15 cellular contexts compared by ENCODE assay signal in the genomic region with DNA sequence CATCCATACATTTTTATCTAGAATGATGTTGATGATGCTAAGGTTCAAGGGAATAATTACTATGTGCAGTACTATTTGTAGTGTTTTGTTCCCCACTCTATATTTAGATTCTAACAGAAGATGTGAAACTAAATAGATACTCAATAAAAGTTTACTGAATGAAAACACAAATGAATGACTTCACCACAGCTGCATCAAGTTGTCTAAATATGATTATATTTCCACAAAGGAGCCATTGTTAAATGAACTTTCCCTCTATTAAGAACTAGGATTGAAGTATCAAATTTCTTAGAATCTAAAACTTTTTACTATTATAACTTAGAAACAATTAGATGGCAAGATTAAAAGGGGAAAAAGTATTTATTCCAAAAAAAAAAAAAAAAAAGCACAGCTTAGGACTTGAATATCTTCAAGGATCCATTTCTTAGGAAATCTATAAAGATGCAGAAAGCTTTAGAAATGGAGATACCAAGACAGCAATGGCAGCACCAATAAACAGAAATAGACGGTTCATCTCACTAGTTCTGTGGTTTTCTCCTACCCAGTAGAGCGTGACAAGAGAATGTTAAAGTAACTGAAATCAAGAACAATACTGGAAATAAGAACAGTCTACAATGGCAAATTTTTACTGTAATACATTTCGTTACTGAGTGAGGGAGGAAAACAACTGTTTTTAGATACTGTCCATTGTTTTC.
DNase-seq lines count a peak whose midpoint lies in the region; ATAC-seq, FAIRE-seq and TF ChIP-seq lines count a peak whose summit lies in the region.
"Had no signal": no experiment of that assay in that cellular context is flagged by ENCODE, and none has a peak within 500 bp of the region (broad histone marks: within the 10 kb centered on the region; RNA-seq: fewer than 3 reads in every experiment).

No MANE protein-coding gene starts in this region.

- H3K27ac ChIP-seq in endodermal cell (ENCODE audit: low read depth, low read length) (no peak overlapping the region), HepG2 (ENCODE audit: extremely low read length, insufficient read depth, low read length) (no peak overlapping the region)
- H3K27ac ChIP-seq: tibial artery had no signal

- DNase-seq in GM18507 (ENCODE audit: extremely low spot score, insufficient read length, low read depth): no peak
- DNase-seq in fibroblast of peridontal ligament (ENCODE audit: extremely low read depth): peak; percentile 66
- no peak for DNase-seq in endodermal cell
- no peak for DNase-seq in NCI-H2171 treated with DMSO at 0.1 percent for 48 hours (lab: John Stamatoyannopoulos, UW)
- DNase-seq in HepG2 (ENCODE audit: low spot score): no peak
- DNase-seq in DMS 273 (lab: John Stamatoyannopoulos, UW; ENCODE audit: unreplicated experiment): no peak
- DNase-seq: DMS153, NCI-H1105 treated with DMSO at 0.1 percent for 48 hours, tibial artery had no signal

- H2AFZ ChIP-seq in HepG2 (ENCODE audit: low read length): no peak overlapping the region

- H3K9me3 Mint-ChIP-seq in endodermal cell: no peaks in the 10 kb centered on the region

- FAIRE-seq in GM18507 (lab: Jason Lieb, UNC) (peak; percentile 98), HepG2 (lab: Jason Lieb, UNC) (no peak)
- FAIRE-seq: bronchial epithelial cell, frontal cortex had no signal

- no peak overlapping the region for H3K4me3 ChIP-seq in endodermal cell (ENCODE audit: low read length)
- no peak overlapping the region for H3K4me3 ChIP-seq in HepG2 (replicated peaks in 1 of 3; ENCODE audit: insufficient read depth in 1 of 3, low read depth in 2 of 3, low read length in 3 of 3)
- H3K4me3 ChIP-seq: tibial artery had no signal

- no peak overlapping the region for H3K9ac ChIP-seq in endodermal cell (ENCODE audit: extremely low read depth, low read length, poor library complexity, severe bottlenecking)
- no peak overlapping the region for H3K9ac ChIP-seq in HepG2 (ENCODE audit: insufficient read depth, low read depth, low read length)

- no peak for TF ChIP-seq POLR2A in HepG2 (IDR thresholded peaks at IDR 0.05; ENCODE audit: insufficient read depth in 1 of 2, low read depth in 2 of 2, low read length in 2 of 2)

- no peak overlapping the region for H3K27ac Mint-ChIP-seq in endodermal cell

- H4K20me1 ChIP-seq in HepG2 (ENCODE audit: insufficient read depth, low read length): no peaks in the 10 kb centered on the region

- H3K36me3 ChIP-seq in endodermal cell (ENCODE audit: control insufficient read depth, insufficient read depth, low read length) (no peaks in the 10 kb centered on the region), HepG2 (replicated peaks in 1 of 2; ENCODE audit: control insufficient read depth in 1 of 2, insufficient read depth in 2 of 2, low read length in 2 of 2) (no peaks in the 10 kb centered on the region)
- H3K36me3 ChIP-seq: tibial artery had no signal

- H3K27me3 Mint-ChIP-seq in endodermal cell (ENCODE audit: insufficient read depth): no peaks in the 10 kb centered on the region

- TF ChIP-seq RAD21 in HepG2 (CRISPR knock-in tag; IDR thresholded peaks at IDR 0.05): no peak

- H3K4me1 ChIP-seq in endodermal cell (ENCODE audit: control insufficient read depth, insufficient read depth, low read length) (no peaks in the 10 kb centered on the region), HepG2 (ENCODE audit: insufficient read depth, low read length) (no peaks in the 10 kb centered on the region)

- 91 to 92% methylated on average over 3 of the region's 3 CpGs for WGBS in endodermal cell (ENCODE audit: insufficient coverage in 1 of 2, insufficient read length in 1 of 2), 2 experiments
- WGBS in HepG2 (ENCODE audit: low lambda C conversion rate): 21% methylated on average over 3 of the region's 3 CpGs

- H3K36me3 Mint-ChIP-seq in endodermal cell (ENCODE audit: low read depth): no peaks in the 10 kb centered on the region

- peaks cover 4% of the 10 kb centered on the region for H3K27me3 ChIP-seq in endodermal cell (ENCODE audit: control insufficient read depth, insufficient read depth, low read length, poor library complexity, severe bottlenecking)
- H3K27me3 ChIP-seq in HepG2 (ENCODE audit: control insufficient read depth in 1 of 2, insufficient read depth in 2 of 2, low read length in 2 of 2): no peaks in the 10 kb centered on the region
- H3K27me3 ChIP-seq: tibial artery had no signal

- CTCF ChIA-PET in HepG2 (lab: Yijun Ruan, JAX; ENCODE audit: low intra/inter-chr PET ratio, low total read pairs): no interaction called here

- TF ChIP-seq EP300 in HepG2 (IDR thresholded peaks at IDR 0.05; ENCODE audit: low read depth in 2 of 2, low read length in 2 of 2): no peak
- no peak for TF ChIP-seq EP300 in HepG2 (CRISPR knock-in tag; IDR thresholded peaks at IDR 0.05; ENCODE audit: borderline replicate concordance)

- no TSS peak for BruUV-seq in HepG2 (replicated peaks; lab: Mats Ljungman, UMichigan)

- ATAC-seq in GM21423 (IDR thresholded peaks at IDR 0.05; ENCODE audit: unreplicated experiment): peak; percentile 74
- ATAC-seq in HG03108 (IDR thresholded peaks at IDR 0.05; ENCODE audit: unreplicated experiment): peak; percentile 88
- ATAC-seq in HepG2: no peak
- ATAC-seq: HCT116, SK-N-SH treated with all-trans-retinoic acid at 6 μM for 48 hours had no signal

- intact Hi-C loops in HepG2 (cut with micrococcal nuclease; ENCODE audit: unreplicated experiment): no loop called here

- no peaks in the 10 kb centered on the region for H3K79me2 ChIP-seq in HepG2 (ENCODE audit: insufficient read depth, low read length)

- peaks cover 5% of the 10 kb centered on the region for H3K4me1 Mint-ChIP-seq in endodermal cell

- no peaks in the 10 kb centered on the region for H3K9me3 ChIP-seq in endodermal cell (ENCODE audit: control insufficient read depth, low read length)
- H3K9me3 ChIP-seq in HepG2 (ENCODE audit: low read length): no peaks in the 10 kb centered on the region
- H3K9me3 ChIP-seq: tibial artery had no signal

- TF ChIP-seq CTCF in endodermal cell (conservative IDR thresholded peaks at IDR 0.05) (no peak), HepG2 (CRISPR knock-in tag; IDR thresholded peaks at IDR 0.05) (no peak)

- H3K4me3 Mint-ChIP-seq in endodermal cell: no peak overlapping the region

- no peak overlapping the region for H3K4me2 ChIP-seq in HepG2 (ENCODE audit: low read depth, low read length)

- in situ Hi-C loops in HepG2 (cut with HindIII; ENCODE audit: extremely low pct_ligation_motif_present, low pct_unique_long_range_greater_than_20kb): no loop called here

- POLR2A ChIA-PET in HepG2 (lab: Yijun Ruan, JAX): no interaction called here

TF ChIP-seq in HepG2, 621 proteins besides CTCF, POLR2A, EP300 and RAD21:
- TF ChIP-seq RAD51 (IDR thresholded peaks at IDR 0.05; ENCODE audit: borderline replicate concordance) (no peak), RXRB (CRISPR knock-in tag; IDR thresholded peaks at IDR 0.05; ENCODE audit: borderline replicate concordance) (no peak), ARID3A (IDR thresholded peaks at IDR 0.05; ENCODE audit: low read depth, low read length) (no peak), GPBP1L1 (CRISPR knock-in tag; IDR thresholded peaks at IDR 0.05) (no peak), KDM1A (CRISPR knock-in tag; IDR thresholded peaks at IDR 0.05) (no peak), ZBTB46 (CRISPR knock-in tag; IDR thresholded peaks at IDR 0.05; ENCODE audit: borderline replicate concordance) (no peak), ZNF784 (CRISPR knock-in tag; IDR thresholded peaks at IDR 0.05; ENCODE audit: borderline replicate concordance) (no peak)
